In the genomic region with DNA sequence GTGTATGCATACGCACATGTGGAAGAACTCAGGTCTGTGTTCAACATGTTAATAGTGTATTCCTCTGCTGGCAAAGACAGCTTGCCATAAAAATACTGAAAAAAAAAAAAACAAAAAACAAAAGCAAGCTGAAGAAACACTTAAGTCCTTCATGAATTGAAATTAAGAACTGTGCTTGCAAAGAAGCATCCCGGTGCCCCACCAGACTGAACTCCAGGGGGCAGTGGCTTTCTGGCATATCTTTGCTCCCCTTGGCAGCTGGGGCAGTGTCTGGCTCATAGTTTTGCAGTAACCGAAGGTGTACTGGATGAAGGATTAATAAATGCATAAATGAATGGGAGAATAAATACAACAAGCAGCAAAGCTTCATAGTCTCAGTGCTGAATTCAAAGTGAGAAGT, we compare ENCODE assay signal across 8 cellular contexts.
DNase-seq lines count a peak whose midpoint lies in the region; ATAC-seq and TF ChIP-seq lines count a peak whose summit lies in the region.

No MANE protein-coding gene starts in this region.

- 45% methylated on average over 3 of the region's 3 CpGs for WGBS in liver

- no peaks in the 10 kb centered on the region for H3K36me3 ChIP-seq in liver (ENCODE audit: control insufficient read depth in 4 of 4, insufficient read depth in 3 of 4, low read depth in 1 of 4, low read length in 3 of 4)

- no peak overlapping the region for H3K9ac ChIP-seq in liver (ENCODE audit: low read depth in 1 of 2, low read length in 2 of 2)

- peak; percentile 43 to 51 for TF ChIP-seq RAD21 in liver (IDR thresholded peaks at IDR 0.05)

- no peaks in the 10 kb centered on the region for H3K9me3 ChIP-seq in liver (ENCODE audit: control insufficient read depth in 4 of 4, low read length in 3 of 4)

- H3K4me3 ChIP-seq in liver (ENCODE audit: low read depth in 1 of 3, low read length in 3 of 3), result no peak overlapping the region

- TF ChIP-seq CTCF in liver (IDR thresholded peaks at IDR 0.05; ENCODE audit: low read depth, low read length, missing input control), result peak; percentile 11

- peaks cover 0 to 4% (median 1%) of the 10 kb centered on the region in 4 donors for H3K27me3 ChIP-seq in liver (ENCODE audit: control insufficient read depth in 4 of 4, insufficient read depth in 4 of 4, low read length in 3 of 4)

- no peak for ATAC-seq in HG02840 (IDR thresholded peaks at IDR 0.05; ENCODE audit: low FRiP score, unreplicated experiment)
- no peak for ATAC-seq in HG02973 (IDR thresholded peaks at IDR 0.05; ENCODE audit: unreplicated experiment)

- DNase-seq in DMS 273 treated with DMSO at 0.1 percent for 48 hours (lab: John Stamatoyannopoulos, UW), result peak; percentile 24
- peak; percentile 52 for DNase-seq in NCI-H1092 treated with DMSO at 0.1 percent for 48 hours (lab: John Stamatoyannopoulos, UW)
- peak in 33 of 61 donors; percentile 2 to 45 (median 16) for DNase-seq in caudate nucleus (lab: John Stamatoyannopoulos, UW)
- DNase-seq in stimulated activated CD8-positive, alpha-beta memory T cell treated with anti-CD3 and anti-CD28 coated beads, Interleukin-4, amount 100 ng/mL, for 48 hours, result no peak
- DNase-seq in GM19240 (ENCODE audit: insufficient read length, low spot score), result no peak

- peak overlapping the region; percentile 68 for H3K27ac ChIP-seq in caudate nucleus (ENCODE audit: low read depth, low read length)
- H3K27ac ChIP-seq in liver (ENCODE audit: low read depth in 1 of 2, low read length in 2 of 2), result no peak overlapping the region

- no peaks in the 10 kb centered on the region for H3K4me1 ChIP-seq in liver (ENCODE audit: control insufficient read depth in 4 of 4, insufficient read depth in 4 of 4, low read length in 3 of 4)

TF ChIP-seq in liver, 16 proteins besides CTCF, POLR2A, EP300 and RAD21:
- no peak for TF ChIP-seq SP1 (IDR thresholded peaks at IDR 0.05)
- TF ChIP-seq FOXA2 (IDR thresholded peaks at IDR 0.05), result no peak
- TF ChIP-seq FOXA1 (IDR thresholded peaks at IDR 0.05), result no peak
- TF ChIP-seq JUND (IDR thresholded peaks at IDR 0.05), result no peak
- TF ChIP-seq RXRA (IDR thresholded peaks at IDR 0.05), result no peak
- no peak for TF ChIP-seq HNF4G (IDR thresholded peaks at IDR 0.05)
- no peak for TF ChIP-seq YY1 (IDR thresholded peaks at IDR 0.05)
- no peak for TF ChIP-seq NR2F2 (IDR thresholded peaks at IDR 0.05)
- no peak for TF ChIP-seq TAF1 (conservative IDR thresholded peaks at IDR 0.05)
- TF ChIP-seq GABPA (IDR thresholded peaks at IDR 0.05 in 1 of 2, conservative IDR thresholded peaks at IDR 0.05 in 1 of 2), result no peak
- TF ChIP-seq, protein P1, sequence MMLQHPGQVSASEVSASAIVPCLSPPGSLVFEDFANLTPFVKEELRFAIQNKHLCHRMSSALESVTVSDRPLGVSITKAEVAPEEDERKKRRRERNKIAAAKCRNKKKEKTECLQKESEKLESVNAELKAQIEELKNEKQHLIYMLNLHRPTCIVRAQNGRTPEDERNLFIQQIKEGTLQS (IDR thresholded peaks at IDR 0.05), result no peak
- TF ChIP-seq, protein P2, sequence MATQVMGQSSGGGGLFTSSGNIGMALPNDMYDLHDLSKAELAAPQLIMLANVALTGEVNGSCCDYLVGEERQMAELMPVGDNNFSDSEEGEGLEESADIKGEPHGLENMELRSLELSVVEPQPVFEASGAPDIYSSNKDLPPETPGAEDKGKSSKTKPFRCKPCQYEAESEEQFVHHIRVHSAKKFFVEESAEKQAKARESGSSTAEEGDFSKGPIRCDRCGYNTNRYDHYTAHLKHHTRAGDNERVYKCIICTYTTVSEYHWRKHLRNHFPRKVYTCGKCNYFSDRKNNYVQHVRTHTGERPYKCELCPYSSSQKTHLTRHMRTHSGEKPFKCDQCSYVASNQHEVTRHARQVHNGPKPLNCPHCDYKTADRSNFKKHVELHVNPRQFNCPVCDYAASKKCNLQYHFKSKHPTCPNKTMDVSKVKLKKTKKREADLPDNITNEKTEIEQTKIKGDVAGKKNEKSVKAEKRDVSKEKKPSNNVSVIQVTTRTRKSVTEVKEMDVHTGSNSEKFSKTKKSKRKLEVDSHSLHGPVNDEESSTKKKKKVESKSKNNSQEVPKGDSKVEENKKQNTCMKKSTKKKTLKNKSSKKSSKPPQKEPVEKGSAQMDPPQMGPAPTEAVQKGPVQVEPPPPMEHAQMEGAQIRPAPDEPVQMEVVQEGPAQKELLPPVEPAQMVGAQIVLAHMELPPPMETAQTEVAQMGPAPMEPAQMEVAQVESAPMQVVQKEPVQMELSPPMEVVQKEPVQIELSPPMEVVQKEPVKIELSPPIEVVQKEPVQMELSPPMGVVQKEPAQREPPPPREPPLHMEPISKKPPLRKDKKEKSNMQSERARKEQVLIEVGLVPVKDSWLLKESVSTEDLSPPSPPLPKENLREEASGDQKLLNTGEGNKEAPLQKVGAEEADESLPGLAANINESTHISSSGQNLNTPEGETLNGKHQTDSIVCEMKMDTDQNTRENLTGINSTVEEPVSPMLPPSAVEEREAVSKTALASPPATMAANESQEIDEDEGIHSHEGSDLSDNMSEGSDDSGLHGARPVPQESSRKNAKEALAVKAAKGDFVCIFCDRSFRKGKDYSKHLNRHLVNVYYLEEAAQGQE (IDR thresholded peaks at IDR 0.05), result no peak
- no peak for TF ChIP-seq MAX (IDR thresholded peaks at IDR 0.05)
- no peak for TF ChIP-seq EGR1 (IDR thresholded peaks at IDR 0.05; ENCODE audit: low read depth in 2 of 2)
- no peak for TF ChIP-seq HNF4A (conservative IDR thresholded peaks at IDR 0.05)
- TF ChIP-seq, protein P3, sequence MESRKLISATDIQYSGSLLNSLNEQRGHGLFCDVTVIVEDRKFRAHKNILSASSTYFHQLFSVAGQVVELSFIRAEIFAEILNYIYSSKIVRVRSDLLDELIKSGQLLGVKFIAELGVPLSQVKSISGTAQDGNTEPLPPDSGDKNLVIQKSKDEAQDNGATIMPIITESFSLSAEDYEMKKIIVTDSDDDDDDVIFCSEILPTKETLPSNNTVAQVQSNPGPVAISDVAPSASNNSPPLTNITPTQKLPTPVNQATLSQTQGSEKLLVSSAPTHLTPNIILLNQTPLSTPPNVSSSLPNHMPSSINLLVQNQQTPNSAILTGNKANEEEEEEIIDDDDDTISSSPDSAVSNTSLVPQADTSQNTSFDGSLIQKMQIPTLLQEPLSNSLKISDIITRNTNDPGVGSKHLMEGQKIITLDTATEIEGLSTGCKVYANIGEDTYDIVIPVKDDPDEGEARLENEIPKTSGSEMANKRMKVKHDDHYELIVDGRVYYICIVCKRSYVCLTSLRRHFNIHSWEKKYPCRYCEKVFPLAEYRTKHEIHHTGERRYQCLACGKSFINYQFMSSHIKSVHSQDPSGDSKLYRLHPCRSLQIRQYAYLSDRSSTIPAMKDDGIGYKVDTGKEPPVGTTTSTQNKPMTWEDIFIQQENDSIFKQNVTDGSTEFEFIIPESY (IDR thresholded peaks at IDR 0.05), result no peak

Comparison
In these comparisons a context has a peak if more than half of its experiments do, and no peak if none do; other contexts are left out.
1. DNase-seq: peak in DMS 273 treated with DMSO at 0.1 percent for 48 hours (single experiment), NCI-H1092 treated with DMSO at 0.1 percent for 48 hours (single experiment) and caudate nucleus (33 of 61); none in stimulated activated CD8-positive, alpha-beta memory T cell treated with anti-CD3 and anti-CD28 coated beads, Interleukin-4, amount 100 ng/mL, for 48 hours (single experiment) and GM19240 (single experiment).